Comparison of ENCODE assay signal across 7 cellular contexts in the genomic region with DNA sequence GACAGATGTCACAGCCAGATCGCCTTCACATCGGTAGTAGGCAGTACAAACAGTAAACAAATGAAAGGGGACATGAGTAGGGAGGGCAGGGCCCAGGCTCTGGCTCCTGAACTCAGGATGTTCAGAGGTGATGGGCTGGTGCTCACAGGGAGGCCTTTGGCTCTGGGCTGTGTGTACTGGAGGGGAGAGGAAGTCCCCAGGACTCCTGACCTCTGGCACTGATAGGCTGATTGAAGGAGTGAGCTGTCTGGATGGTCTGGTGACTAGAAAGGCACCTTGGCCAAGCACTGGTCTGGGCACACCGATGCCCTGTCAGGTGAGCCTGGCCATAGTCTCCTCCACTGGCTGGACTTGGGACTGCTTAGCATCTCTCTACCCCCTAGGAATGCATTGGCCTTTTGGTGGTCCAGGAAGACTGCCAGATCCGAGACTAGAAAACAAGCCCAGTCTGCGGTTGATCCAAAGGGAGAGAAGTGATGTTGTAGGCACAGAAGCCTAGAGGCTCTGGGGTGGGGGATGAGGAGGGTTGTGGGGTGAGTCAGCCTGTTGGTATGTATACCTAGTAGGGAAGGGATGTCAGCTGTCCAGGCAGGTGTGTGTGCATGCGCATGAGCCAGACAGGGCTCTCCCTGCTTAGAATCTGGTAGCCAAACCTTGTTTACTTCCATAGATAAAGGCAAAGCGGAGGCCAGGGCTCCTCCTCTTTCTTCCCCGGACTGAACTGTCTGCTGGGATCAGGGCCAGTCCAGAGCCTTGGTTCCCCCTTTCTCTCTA. TPM values are rescaled to one million over a fixed set of nuclear protein-coding genes. Genes with fewer than 3 reads are reported as not detected.
DNase-seq lines count a peak whose midpoint lies in the region; ATAC-seq and TF ChIP-seq lines count a peak whose summit lies in the region.
"Had no signal": no experiment of that assay in that cellular context is flagged by ENCODE, and none has a peak within 500 bp of the region (broad histone marks: within the 10 kb centered on the region; RNA-seq: fewer than 3 reads in every experiment).

No MANE protein-coding gene starts in this region.

- peak in 1 of 4 donors; percentile 51 for TF ChIP-seq POLR2A in upper lobe of left lung (IDR thresholded peaks at IDR 0.05)

- H3K4me1 ChIP-seq in upper lobe of left lung (peaks cover 25 to 54% (median 37%) of the 10 kb centered on the region in 4 donors), GM23248 (ENCODE audit: insufficient read depth) (no peaks in the 10 kb centered on the region)

- no peak for TF ChIP-seq CTCF in upper lobe of left lung (IDR thresholded peaks at IDR 0.05)

- no peak for DNase-seq in activated T-cell treated with anti-CD3 and anti-CD28 coated beads, Interleukin-2, amount 50 U/mL, for 24 hours
- DNase-seq in activated T-cell treated with anti-CD3 and anti-CD28 coated beads, Interleukin-2, amount 50 U/mL, for 48 hours, result no peak
- DNase-seq in epithelial cell of prostate (ENCODE audit: low read depth, low spot score), result peak; percentile 91
- peak in 1 of 2 donors; percentile 87 for DNase-seq in upper lobe of left lung
- no peak for DNase-seq in GM23248
- DNase-seq: DMS 273 treated with DMSO at 0.1 percent for 48 hours had no signal

- H3K9me3 ChIP-seq in upper lobe of left lung (no peaks in the 10 kb centered on the region), GM23248 (ENCODE audit: low read depth) (no peaks in the 10 kb centered on the region)

- peaks cover 0 to 11% (median 4%) of the 10 kb centered on the region in 4 donors for H3K27me3 ChIP-seq in upper lobe of left lung
- H3K27me3 ChIP-seq in GM23248 (replicated peaks; ENCODE audit: insufficient read depth), result peaks cover 13% of the 10 kb centered on the region; the same call in 1 of the 2 replicates

- ATAC-seq in upper lobe of left lung (ENCODE audit: low FRiP score in 2 of 2) (peak; percentile 46 to 91), HG02973 (IDR thresholded peaks at IDR 0.05; ENCODE audit: unreplicated experiment) (no peak)

- H3K27ac ChIP-seq in epithelial cell of prostate (peak overlapping the region; percentile 97), upper lobe of left lung (peak overlapping the region; percentile 51 to 84 (median 80)), GM23248 (no peak overlapping the region)

- H3K27me3 Mint-ChIP-seq in activated T-cell treated with anti-CD3 and anti-CD28 coated beads, Interleukin-2, amount 50 U/mL, for 24 hours, result peaks cover 12% of the 10 kb centered on the region

- peaks cover 0 to 3% (median 0%) of the 10 kb centered on the region in 4 donors for H3K36me3 ChIP-seq in upper lobe of left lung
- no peaks in the 10 kb centered on the region for H3K36me3 ChIP-seq in GM23248 (ENCODE audit: low read depth)

- peak overlapping the region in 3 of 4 donors; percentile 54 to 81 (median 69) for H3K4me3 ChIP-seq in upper lobe of left lung
- H3K4me3 ChIP-seq in GM23248, result no peak overlapping the region

- peaks cover 29% of the 10 kb centered on the region for H3K4me1 Mint-ChIP-seq in activated T-cell treated with anti-CD3 and anti-CD28 coated beads, Interleukin-2, amount 50 U/mL, for 24 hours (ENCODE audit: low read depth)

- no peaks in the 10 kb centered on the region for H4K20me1 ChIP-seq in GM23248 (ENCODE audit: insufficient read depth)

- H3K36me3 Mint-ChIP-seq in activated T-cell treated with anti-CD3 and anti-CD28 coated beads, Interleukin-2, amount 50 U/mL, for 24 hours (ENCODE audit: low read depth), result no peaks in the 10 kb centered on the region

- H3K79me2 ChIP-seq in GM23248 (ENCODE audit: insufficient read depth), result no peaks in the 10 kb centered on the region

- TF ChIP-seq EP300 in upper lobe of left lung (IDR thresholded peaks at IDR 0.05), result no peak

- no peak overlapping the region for H2AFZ ChIP-seq in GM23248

- in situ Hi-C loops in GM23248 (cut with MboI), result no loop called here

- H3K27ac Mint-ChIP-seq in activated T-cell treated with anti-CD3 and anti-CD28 coated beads, Interleukin-2, amount 50 U/mL, for 24 hours, result no peak overlapping the region

- H3K9me3 Mint-ChIP-seq in activated T-cell treated with anti-CD3 and anti-CD28 coated beads, Interleukin-2, amount 50 U/mL, for 24 hours, result no peaks in the 10 kb centered on the region

- H3K9me2 ChIP-seq in GM23248 (ENCODE audit: insufficient read depth), result no peaks in the 10 kb centered on the region

- H3K9ac ChIP-seq in GM23248, result no peak overlapping the region

- 70 to 79% methylated on average over 7 to 8 of the region's 8 CpGs for WGBS in upper lobe of left lung, 2 donors
- 87% methylated on average over 8 of the region's 8 CpGs for WGBS in GM23248 (ENCODE audit: low coverage in 1 of 2, low lambda C conversion rate in 2 of 2, missing lambda C conversion rate in 2 of 2), 2 experiments

- no peak overlapping the region for H3K4me2 ChIP-seq in GM23248 (ENCODE audit: unreplicated experiment)

- H3F3A ChIP-seq in GM23248 (ENCODE audit: insufficient read depth), result no peaks in the 10 kb centered on the region

- peak overlapping the region; percentile 80 for H3K4me3 Mint-ChIP-seq in activated T-cell treated with anti-CD3 and anti-CD28 coated beads, Interleukin-2, amount 50 U/mL, for 24 hours

RNA-seq across cellular contexts. Expression of a gene that starts 1.9 kb away (rescaled TPM):
- 100 to 1,000 TPM in 5 of 6 donors, 10 to 100 TPM in 1; 99.3 to 252 (median 163) TPM for total RNA-seq in upper lobe of left lung
- total RNA-seq in GM23248 (2014; rRNA removed; shearing (Covaris generic)), result 7.8 TPM in 1 of 2 replicates, not detected in the other
- 0.19 and 0.24 TPM in 2 replicates for polyA plus RNA-seq in GM23248 (2016; fragmentation: Nextera tagmentation; extraction: Ambion mirVana)

RNA-seq across cellular contexts. Expression of a gene that starts 17.2 kb away (rescaled TPM):
- 1 to 10 TPM in 1 of 6 donors, under 1 TPM in 1, not detected in 4; 0.34 to 3.3 TPM for total RNA-seq in upper lobe of left lung
- total RNA-seq in GM23248 (2014; rRNA removed; shearing (Covaris generic)), result not detected in 2 replicates
- polyA plus RNA-seq in GM23248 (2016; fragmentation: Nextera tagmentation; extraction: Ambion mirVana), result not detected in 2 replicates

RNA-seq across cellular contexts. Expression of a gene that starts 28.3 kb away (rescaled TPM):
- total RNA-seq in upper lobe of left lung, result 1 to 10 TPM in 1 of 6 donors, under 1 TPM in 2, not detected in 3; 0.46 to 2.1 (median 0.77) TPM
- not detected in 2 replicates for total RNA-seq in GM23248 (2014; rRNA removed; shearing (Covaris generic))
- polyA plus RNA-seq in GM23248 (2016; fragmentation: Nextera tagmentation; extraction: Ambion mirVana), result not detected in 2 replicates

RNA-seq across cellular contexts. Expression of a gene that starts 38.4 kb away (rescaled TPM):
- 10 to 100 TPM; 15.4 to 51.3 (median 30.0) TPM for total RNA-seq in upper lobe of left lung
- total RNA-seq in GM23248 (2014; rRNA removed; shearing (Covaris generic)), result 13.4 and 64.4 TPM in 2 replicates
- polyA plus RNA-seq in GM23248 (2016; fragmentation: Nextera tagmentation; extraction: Ambion mirVana), result 36.4 and 44.6 TPM in 2 replicates

RNA-seq across cellular contexts. Expression of a gene that starts 38.8 kb away (rescaled TPM):
- 100 to 1,000 TPM in 1 of 6 donors, 10 to 100 TPM in 5; 19.4 to 104 (median 32.5) TPM for total RNA-seq in upper lobe of left lung
- total RNA-seq in GM23248 (2014; rRNA removed; shearing (Covaris generic)), result 24.2 and 33.5 TPM in 2 replicates
- 11.7 and 15.0 TPM in 2 replicates for polyA plus RNA-seq in GM23248 (2016; fragmentation: Nextera tagmentation; extraction: Ambion mirVana)

Comparison
In these comparisons a context has a peak if more than half of its experiments do, and no peak if none do; other contexts are left out.
1. RNA of a gene that starts 1.9 kb away (total RNA-seq): 99.3 to 252 TPM in upper lobe of left lung; 7.8 TPM in GM23248; every median in the first group is over 10 times any median in the second.